Comparison of ENCODE assay signal across 9 cellular contexts in genomic region chr6:142884214-142885035, GRCh38.
A peak's percentile ranks its signal among the peaks of the same experiment; 100 is the strongest.
DNase-seq lines count a peak whose midpoint lies in the region; ATAC-seq, FAIRE-seq and TF ChIP-seq lines count a peak whose summit lies in the region.
"Had no signal": no experiment of that assay in that cellular context is flagged by ENCODE, and none has a peak within 500 bp of the region (broad histone marks: within the 10 kb centered on the region; RNA-seq: fewer than 3 reads in every experiment).

No MANE protein-coding gene starts in this region.

- H3K27ac ChIP-seq in BLaER1 treated with 17β-estradiol and CSF1 and Interleukin-3, amounts not matched to agents 10 nM and 100 nM: peak overlapping the region; percentile 66 to 80 (median 76); a peak in 21 of 22 replicates
- H3K27ac ChIP-seq in KMS-11: peak overlapping the region; percentile 83

- H3K4me1 Mint-ChIP-seq in natural killer cell treated with Interleukin-12 subunit alpha and Interleukin-12 subunit beta and Interleukin-15 and Interleukin-18, amount 100 ng/mL, for 72 hours (ENCODE audit: low read depth in 2 of 2): peaks cover 70 to 82% of the 10 kb centered on the region in 2 donors

- H3K79me2 ChIP-seq in KMS-11 (ENCODE audit: insufficient read depth, low read depth): peaks cover 52% of the 10 kb centered on the region; the same call in 1 of the 2 replicates

- H3K4me2 ChIP-seq in BLaER1 treated with 17β-estradiol and CSF1 and Interleukin-3, amounts not matched to agents 10 nM and 100 nM: peak overlapping the region; percentile 79 to 93 (median 86)
- H3K4me2 ChIP-seq in KMS-11: peak overlapping the region; percentile 96

- H3K9ac ChIP-seq in BLaER1 treated with 17β-estradiol and CSF1 and Interleukin-3, amounts not matched to agents 10 nM and 100 nM: peak overlapping the region; percentile 50 to 74 (median 68); a peak in 18 of 22 replicates
- H3K9ac ChIP-seq in KMS-11: peak overlapping the region; percentile 56; the same call in 1 of the 2 replicates

- peak overlapping the region; percentile 25 to 60 (median 52); a peak in 15 of 20 replicates for H3K4me3 ChIP-seq in BLaER1 treated with 17β-estradiol and CSF1 and Interleukin-3, amounts not matched to agents 10 nM and 100 nM
- H3K4me3 ChIP-seq in KMS-11 (IDR thresholded peaks at IDR 0.05; ENCODE audit: insufficient read depth, low read depth, low read length) (no peak overlapping the region), choroid plexus epithelial cell (ENCODE audit: low read depth, low read length) (peak overlapping the region; percentile 53)
- H3K4me3 ChIP-seq: SK-N-MC had no signal

- no peak for ATAC-seq in natural killer cell treated with Interleukin-12 subunit alpha and Interleukin-12 subunit beta and Interleukin-15 and Interleukin-18, amount 100 ng/mL, for 72 hours

- H3K9me3 ChIP-seq in BLaER1 treated with 17β-estradiol and CSF1 and Interleukin-3, amounts not matched to agents 10 nM and 100 nM (replicated peaks in 1 of 11): peaks cover 0 to 11% (median 3%) of the 10 kb centered on the region in 11 experiments; a peak in 8 of 22 replicates

- FAIRE-seq in H54 (lab: Jason Lieb, UNC): no peak

- TF ChIP-seq CTCF in KMS-11 (conservative IDR thresholded peaks at IDR 0.05; ENCODE audit: low read depth, low read length) (no peak), choroid plexus epithelial cell (conservative IDR thresholded peaks at IDR 0.05; ENCODE audit: low read depth, low read length) (no peak)

- peaks cover 32% of the 10 kb centered on the region for H3K36me3 Mint-ChIP-seq in natural killer cell treated with Interleukin-12 subunit alpha and Interleukin-12 subunit beta and Interleukin-15 and Interleukin-18, amount 100 ng/mL, for 72 hours

- CTCF ChIA-PET in HEK293T (lab: Yijun Ruan, JAX): interaction anchor here (0.5 to 1.4 kb wide), 3 partner anchors 23 to 183 kb away, joined by 3 to 4 read pairs (median 3); no protein-coding TSS in a partner anchor

- H3K27me3 Mint-ChIP-seq in natural killer cell treated with Interleukin-12 subunit alpha and Interleukin-12 subunit beta and Interleukin-15 and Interleukin-18, amount 100 ng/mL, for 72 hours: no peaks in the 10 kb centered on the region

- DNase-seq in choroid plexus epithelial cell (ENCODE audit: low read depth) (no peak), H54 (ENCODE audit: insufficient read length, low spot score) (no peak), HEK293T (ENCODE audit: extremely low spot score) (no peak), cerebellum (ENCODE audit: low spot score) (no peak), NCI-H69 (lab: John Stamatoyannopoulos, UW) (no peak)
- DNase-seq in natural killer cell treated with Interleukin-12 subunit alpha and Interleukin-12 subunit beta and Interleukin-15 and Interleukin-18, amount 100 ng/mL, for 72 hours (ENCODE audit: low spot score): no peak

- H3K4me1 ChIP-seq in BLaER1 treated with 17β-estradiol and CSF1 and Interleukin-3, amounts not matched to agents 10 nM and 100 nM: peaks cover 30 to 58% (median 47%) of the 10 kb centered on the region in 10 experiments
- H3K4me1 ChIP-seq in KMS-11 (ENCODE audit: low read depth, poor library complexity, severe bottlenecking): peaks cover 59% of the 10 kb centered on the region

- H3K27me3 ChIP-seq in BLaER1 treated with 17β-estradiol and CSF1 and Interleukin-3, amounts not matched to agents 10 nM and 100 nM: no peaks in the 10 kb centered on the region
- no peaks in the 10 kb centered on the region for H3K27me3 ChIP-seq in KMS-11 (ENCODE audit: insufficient read depth, low read depth)

- TF ChIP-seq POLR2A in H54 (IDR thresholded peaks at IDR 0.05; ENCODE audit: low read depth, low read length): no peak

- no peak overlapping the region for H2AFZ ChIP-seq in KMS-11 (ENCODE audit: low read depth)

- peaks cover 8% of the 10 kb centered on the region for H3K9me3 Mint-ChIP-seq in natural killer cell treated with Interleukin-12 subunit alpha and Interleukin-12 subunit beta and Interleukin-15 and Interleukin-18, amount 100 ng/mL, for 72 hours

- H3K4me3 Mint-ChIP-seq in natural killer cell treated with Interleukin-12 subunit alpha and Interleukin-12 subunit beta and Interleukin-15 and Interleukin-18, amount 100 ng/mL, for 72 hours: peak overlapping the region; percentile 85

- POLR2A ChIA-PET in HEK293T (lab: Yijun Ruan, JAX): interaction anchor here (0.6 to 1.5 kb wide), 2 partner anchors 37 to 59 kb away, joined by 3 to 5 read pairs; no protein-coding TSS in a partner anchor

- peaks cover 0 to 23% (median 0%) of the 10 kb centered on the region in 11 experiments; a peak in 6 of 22 replicates for H4K20me1 ChIP-seq in BLaER1 treated with 17β-estradiol and CSF1 and Interleukin-3, amounts not matched to agents 10 nM and 100 nM
- no peaks in the 10 kb centered on the region for H4K20me1 ChIP-seq in KMS-11 (ENCODE audit: insufficient read depth)

- H3K36me3 ChIP-seq in BLaER1 treated with 17β-estradiol and CSF1 and Interleukin-3, amounts not matched to agents 10 nM and 100 nM: peaks cover 0 to 28% (median 8%) of the 10 kb centered on the region in 11 experiments; a peak in 11 of 22 replicates
- no peaks in the 10 kb centered on the region for H3K36me3 ChIP-seq in KMS-11 (ENCODE audit: insufficient read depth)

- peak overlapping the region; percentile 83 to 94 for H3K27ac Mint-ChIP-seq in natural killer cell treated with Interleukin-12 subunit alpha and Interleukin-12 subunit beta and Interleukin-15 and Interleukin-18, amount 100 ng/mL, for 72 hours

TF ChIP-seq in HEK293T, 16 proteins besides CTCF, POLR2A, EP300 and RAD21:
- no peak for TF ChIP-seq SP1 (IDR thresholded peaks at IDR 0.05)
- TF ChIP-seq SUZ12 (IDR thresholded peaks at IDR 0.05): no peak
- TF ChIP-seq ARNT (IDR thresholded peaks at IDR 0.05): no peak
